In genomic region chr6:57190140-57190539, GRCh38 we compare ENCODE assay signal across 9 cellular contexts. TPM values are rescaled to one million over a fixed set of nuclear protein-coding genes. Genes with fewer than 3 reads are reported as not detected.
DNase-seq lines count a peak whose midpoint lies in the region; ATAC-seq, FAIRE-seq and TF ChIP-seq lines count a peak whose summit lies in the region.
"Had no signal": no experiment of that assay in that cellular context is flagged by ENCODE, and none has a peak within 500 bp of the region (broad histone marks: within the 10 kb centered on the region; RNA-seq: fewer than 3 reads in every experiment).

No MANE protein-coding gene starts in this region.

- H3K23ac ChIP-seq in mesendoderm (ENCODE audit: low read length) = no peak overlapping the region

- H3K9me3 ChIP-seq in GM12878 (replicated peaks; ENCODE audit: control insufficient read depth, insufficient read depth, low read length) (no peaks in the 10 kb centered on the region), gastrocnemius medialis (no peaks in the 10 kb centered on the region), testis (no peaks in the 10 kb centered on the region)

- TF ChIP-seq RAD21 in GM12878 (IDR thresholded peaks at IDR 0.05; ENCODE audit: insufficient read depth, low read depth, low read length) = peak; percentile 59

- BruUV-seq in GM12878 (replicated peaks; lab: Mats Ljungman, UMichigan) = no TSS peak

- no peak overlapping the region for H2BK5ac ChIP-seq in mesendoderm (ENCODE audit: low read length)

- H2AK5ac ChIP-seq in mesendoderm (ENCODE audit: low read length) = no peak overlapping the region

- CTCF ChIA-PET in GM12878 (lab: Yijun Ruan, JAX) = interaction anchor here (0.9 to 2.3 kb wide), 7 partner anchors 11 to 133 kb away, joined by 3 to 16 read pairs (median 5); partner anchors contain the start of gene PRIM2

- no peak overlapping the region for H3K4me2 ChIP-seq in GM12878 (ENCODE audit: control insufficient read depth, insufficient read depth)
- H3K4me2 ChIP-seq in mesendoderm (ENCODE audit: low read length) = no peak overlapping the region

- ATAC-seq in GM12878 (peak; percentile 48), gastrocnemius medialis (no peak)

- no peaks in the 10 kb centered on the region for H3K27me3 ChIP-seq in GM12878 (replicated peaks in 1 of 2; ENCODE audit: control insufficient read depth in 2 of 2, insufficient read depth in 2 of 2, low read length in 1 of 2)
- H3K27me3 ChIP-seq in mesendoderm (ENCODE audit: insufficient read depth, low read length, poor library complexity) = no peaks in the 10 kb centered on the region
- no peaks in the 10 kb centered on the region for H3K27me3 ChIP-seq in gastrocnemius medialis
- H3K27me3 ChIP-seq in testis = no peaks in the 10 kb centered on the region

- no peak overlapping the region for H4K8ac ChIP-seq in mesendoderm (ENCODE audit: low read depth, low read length)

- H3K4me3 ChIP-seq in GM12878 (no peak overlapping the region), mesendoderm (ENCODE audit: low read length) (no peak overlapping the region), gastrocnemius medialis (no peak overlapping the region), testis (no peak overlapping the region)

- RAD21 ChIA-PET in GM12878 (lab: Charles Lee; ENCODE audit: unreplicated experiment) = interaction anchor here (1.7 to 2.2 kb wide), 2 partner anchors 124 to 127 kb away, joined by 3 to 10 read pairs; partner anchors contain the start of gene PRIM2

- no peak overlapping the region for H2AFZ ChIP-seq in GM12878 (ENCODE audit: control insufficient read depth, low read depth, low read length)

- in situ Hi-C loops in GM12878 (cut with MboI) = no loop called here
- in situ Hi-C loops in gastrocnemius medialis (cut with MboI; ENCODE audit: low sequenced_read_pairs in 4 of 4) = loop anchor here in 2 of 4 donors (25.0 kb wide), 2 partner anchors 122 to 553 kb away; partner anchors contain the start of genes DST (in 1 of the 2) and PRIM2 (in 1 of the 2)

- TF ChIP-seq EP300 in GM12878 (IDR thresholded peaks at IDR 0.05; ENCODE audit: borderline replicate concordance in 1 of 2, control insufficient read depth in 1 of 2, low read depth in 2 of 2, low read length in 2 of 2) = no peak

- H3K4ac ChIP-seq in mesendoderm (ENCODE audit: low read depth, low read length) = no peak overlapping the region

- FAIRE-seq in GM12878 (lab: Jason Lieb, UNC) = no peak
- FAIRE-seq: RCC 7860 had no signal

- TF ChIP-seq CTCF in C4-2B (conservative IDR thresholded peaks at IDR 0.05) = peak; percentile 55
- TF ChIP-seq CTCF in GM12878 (IDR thresholded peaks at IDR 0.05 in 2 of 3, conservative IDR thresholded peaks at IDR 0.05 in 1 of 3; ENCODE audit: control insufficient read depth in 2 of 3, extremely low read depth in 1 of 3, insufficient read depth in 1 of 3, low read depth in 3 of 3, low read length in 3 of 3) = peak in 2 of 3 experiments; percentile 15 to 27; a peak in 2 of 6 replicates
- peak in 1 of 5 experiments; percentile 32 for TF ChIP-seq CTCF in gastrocnemius medialis (IDR thresholded peaks at IDR 0.05 in 4 of 5, conservative IDR thresholded peaks at IDR 0.05 in 1 of 5)
- TF ChIP-seq CTCF in testis (IDR thresholded peaks at IDR 0.05) = no peak

- intact Hi-C loops in GM12878 (cut with micrococcal nuclease; ENCODE audit: unreplicated experiment) = loop anchor here (5.0 kb wide), 1 partner anchor 127 kb away; the partner anchor contains the start of gene PRIM2
- intact Hi-C loops in gastrocnemius medialis (cut with DNase I; ENCODE audit: low total_unique reads) = no loop called here
- intact Hi-C loops in testis (cut with DNase I; ENCODE audit: low total_unique reads) = no loop called here

- TF ChIP-seq POLR2A in GM12878 (IDR thresholded peaks at IDR 0.05; ENCODE audit: low read depth, low read length) = no peak
- no peak for TF ChIP-seq POLR2A in gastrocnemius medialis (IDR thresholded peaks at IDR 0.05)
- TF ChIP-seq POLR2A in testis (IDR thresholded peaks at IDR 0.05) = no peak

- DNase-seq in Kasumi-1 (lab: John Stamatoyannopoulos, UW) = peak; percentile 12 to 54
- no peak for DNase-seq in GM12878 (ENCODE audit: low read depth, low spot score)
- peak; percentile 13 for DNase-seq in mesendoderm
- DNase-seq in gastrocnemius medialis = no peak
- DNase-seq in T-helper 9 cell = no peak
- DNase-seq in testis = no peak
- DNase-seq in cerebellum (ENCODE audit: low spot score) = no peak

- no peaks in the 10 kb centered on the region for H4K20me1 ChIP-seq in GM12878 (ENCODE audit: control insufficient read depth, insufficient read depth)

- H3K27ac ChIP-seq in C4-2B (no peak overlapping the region), GM12878 (ENCODE audit: control insufficient read depth, insufficient read depth) (no peak overlapping the region), mesendoderm (ENCODE audit: low read depth, low read length) (no peak overlapping the region), gastrocnemius medialis (no peak overlapping the region), testis (no peak overlapping the region)

- SMC1A ChIA-PET in GM12878 (lab: Charles Lee; ENCODE audit: uncharacterized antibody, unreplicated experiment) = interaction anchor here (1.1 to 2.0 kb wide), 8 partner anchors 10 to 128 kb away, joined by 3 to 7 read pairs (median 4); partner anchors contain the start of gene PRIM2

- no peak overlapping the region for H2BK120ac ChIP-seq in mesendoderm (ENCODE audit: low read depth, low read length)

- H3K36me3 ChIP-seq in GM12878 (ENCODE audit: control insufficient read depth in 2 of 2, insufficient read depth in 2 of 2, low read length in 1 of 2) = peaks cover 0 to 10% of the 10 kb centered on the region in 2 experiments; a peak in 3 of 4 replicates
- H3K36me3 ChIP-seq in mesendoderm (ENCODE audit: control insufficient read depth, insufficient read depth, low read length) = no peaks in the 10 kb centered on the region
- H3K36me3 ChIP-seq in gastrocnemius medialis = peaks cover 0 to 8% of the 10 kb centered on the region in 2 donors
- no peaks in the 10 kb centered on the region for H3K36me3 ChIP-seq in testis (ENCODE audit: low read depth, missing control alignments)

- POLR2A ChIA-PET in GM12878 (lab: Charles Lee) = no interaction called here

- 96% methylated on average over 2 of the region's 2 CpGs for WGBS in GM12878 (ENCODE audit: insufficient coverage, insufficient replicate concordance, low lambda C conversion rate, missing lambda C conversion rate)
- no CpG with 5 or more reads among the region's 2 CpGs for WGBS in mesendoderm (ENCODE audit: extremely low coverage, insufficient coverage, low lambda C conversion rate)
- WGBS in testis, 2 donors = 67 to 80% methylated on average over 2 of the region's 2 CpGs

- H3K9ac ChIP-seq in GM12878 (ENCODE audit: control insufficient read depth, insufficient read depth, low read length) = no peak overlapping the region
- no peak overlapping the region for H3K9ac ChIP-seq in mesendoderm (ENCODE audit: low read length)

- H3K79me2 ChIP-seq in GM12878 (ENCODE audit: control insufficient read depth, insufficient read depth, low read length) (no peaks in the 10 kb centered on the region), mesendoderm (ENCODE audit: control insufficient read depth, insufficient read depth, low read length) (no peaks in the 10 kb centered on the region)

- H4K5ac ChIP-seq in mesendoderm (ENCODE audit: low read length) = no peak overlapping the region

- no peak overlapping the region for H2BK15ac ChIP-seq in mesendoderm (replicated peaks; ENCODE audit: low read depth)

- no peaks in the 10 kb centered on the region for H3K4me1 ChIP-seq in GM12878 (ENCODE audit: control insufficient read depth, insufficient read depth, low read length)
- no peaks in the 10 kb centered on the region for H3K4me1 ChIP-seq in mesendoderm (ENCODE audit: control insufficient read depth, low read depth, low read length)
- no peaks in the 10 kb centered on the region for H3K4me1 ChIP-seq in gastrocnemius medialis
- H3K4me1 ChIP-seq in testis = no peaks in the 10 kb centered on the region

- no peak overlapping the region for H3K56ac ChIP-seq in mesendoderm (ENCODE audit: low read length)

- H3K79me1 ChIP-seq in mesendoderm (ENCODE audit: low read length) = no peaks in the 10 kb centered on the region

- H3K18ac ChIP-seq in mesendoderm (ENCODE audit: low read length) = no peak overlapping the region

RNA-seq across cellular contexts. Expression of gene BAG2, which starts 18.0 kb away (rescaled TPM):
- total RNA-seq in GM12878 (2013; cell fraction: nucleolus; rRNA removed) = 17.6 and 19.4 TPM in 2 replicates
- total RNA-seq in GM12878 (2014; rRNA removed) (7.9 and 9.4 TPM in 2 replicates), GM12878 (2014; rRNA removed; fragmentation: Illumina TruSeq; extraction: Trizol) (10.9 and 11.8 TPM in 2 replicates), GM12878 (2021) (8.8 and 9.2 TPM in 2 replicates), gastrocnemius medialis (10 to 100 TPM in 2 of 4 donors, 1 to 10 TPM in 2; 6.7 to 15.7 (median 9.8) TPM), testis (1 to 10 TPM; 5.3 to 6.1 TPM), cerebellum (2.8 TPM)
- 1.7 TPM for polyA plus RNA-seq in GM12878 (2011; ENCODE audit: low read depth)
- polyA plus RNA-seq in GM12878 (2011; rRNA removed) (8.3 and 11.5 TPM in 2 replicates), GM12878 (2014; fragmentation: Illumina TruSeq; extraction: Trizol) (8.8 and 10.1 TPM in 2 replicates), GM12878 (2014; fragmentation: Nextera tagmentation; extraction: Ambion mirVana) (10 to 100 TPM in 1 of 2 experiments, 1 to 10 TPM in 1; 8.9 to 10.8 TPM), GM12878 (2014; rRNA removed) (7.1 and 7.7 TPM in 2 replicates), GM12878 (2016; fragmentation: Nextera tagmentation; extraction: Ambion mirVana) (10 to 100 TPM; 16.1 to 17.6 TPM), testis (ENCODE audit: insufficient read depth, low read depth, low replicate concordance) (12.6 TPM)
- polyA plus RNA-seq in GM12878 (2011; cell fraction: cytosol; rRNA removed) = 2.5 and 2.7 TPM in 2 replicates
- polyA plus RNA-seq in GM12878 (2011; cell fraction: nucleus; rRNA removed) = 2.4 and 3.0 TPM in 2 replicates
- 4.5 TPM in 2 replicates for polyA plus RNA-seq in GM12878 (2012)
- 3.3 and 4.5 TPM in 2 replicates for polyA minus RNA-seq in GM12878 (2011; rRNA and poly(A)+ RNA removed)
- polyA minus RNA-seq in GM12878 (2011; cell fraction: cytosol; rRNA and poly(A)+ RNA removed) = 2.1 and 2.3 TPM in 2 replicates
- 4.8 and 9.9 TPM in 2 replicates for polyA minus RNA-seq in GM12878 (2011; cell fraction: nucleus; rRNA and poly(A)+ RNA removed)
- 7.4 TPM for polyA plus RNA-seq in mesendoderm (2013, experiment 1 of 2)
- 7.4 TPM for polyA plus RNA-seq in mesendoderm (2013, experiment 2 of 2)

RNA-seq across cellular contexts. Expression of gene RAB23, which starts 32.0 kb away (rescaled TPM):
- 4.0 and 4.5 TPM in 2 replicates for total RNA-seq in GM12878 (2013; cell fraction: nucleolus; rRNA removed)
- 4.0 and 4.5 TPM in 2 replicates for total RNA-seq in GM12878 (2014; rRNA removed)
- 4.7 and 4.9 TPM in 2 replicates for total RNA-seq in GM12878 (2014; rRNA removed; fragmentation: Illumina TruSeq; extraction: Trizol)
- 3.2 and 3.6 TPM in 2 replicates for total RNA-seq in GM12878 (2021)
- polyA plus RNA-seq in GM12878 (2011; ENCODE audit: low read depth) = 0.38 TPM
- polyA plus RNA-seq in GM12878 (2011; rRNA removed) = 6.0 and 10.0 TPM in 2 replicates
- polyA plus RNA-seq in GM12878 (2011; cell fraction: cytosol; rRNA removed) = 1.4 and 2.0 TPM in 2 replicates
- 2.3 and 2.7 TPM in 2 replicates for polyA plus RNA-seq in GM12878 (2011; cell fraction: nucleus; rRNA removed)
- polyA plus RNA-seq in GM12878 (2012) = 0.66 and 1.7 TPM in 2 replicates
- 4.9 and 8.0 TPM in 2 replicates for polyA plus RNA-seq in GM12878 (2014; fragmentation: Illumina TruSeq; extraction: Trizol)
- polyA plus RNA-seq in GM12878 (2014; fragmentation: Nextera tagmentation; extraction: Ambion mirVana) = 1 to 10 TPM in 1 of 2 experiments, under 1 TPM in 1; 0.80 to 1.3 TPM
- 2.3 and 3.0 TPM in 2 replicates for polyA plus RNA-seq in GM12878 (2014; rRNA removed)
- 1 to 10 TPM; 2.8 to 3.0 TPM for polyA plus RNA-seq in GM12878 (2016; fragmentation: Nextera tagmentation; extraction: Ambion mirVana)
- polyA minus RNA-seq in GM12878 (2011; rRNA and poly(A)+ RNA removed) = 2.4 and 3.7 TPM in 2 replicates
- polyA minus RNA-seq in GM12878 (2011; cell fraction: cytosol; rRNA and poly(A)+ RNA removed) = 1.9 and 3.0 TPM in 2 replicates
- polyA minus RNA-seq in GM12878 (2011; cell fraction: nucleus; rRNA and poly(A)+ RNA removed) = 1.8 and 3.4 TPM in 2 replicates
- polyA plus RNA-seq in mesendoderm (2013, experiment 1 of 2) = 11.0 TPM
- polyA plus RNA-seq in mesendoderm (2013, experiment 2 of 2) = 10.6 TPM
- total RNA-seq in gastrocnemius medialis = 10 to 100 TPM in 3 of 4 donors, 1 to 10 TPM in 1; 8.7 to 18.5 (median 11.6) TPM
- 1 to 10 TPM; 5.6 to 6.0 TPM for total RNA-seq in testis
- polyA plus RNA-seq in testis (ENCODE audit: insufficient read depth, low read depth, low replicate concordance) = 11.8 TPM
- total RNA-seq in cerebellum = 21.2 TPM

Comparison
In these comparisons a context has a peak if more than half of its experiments do, and no peak if none do; other contexts are left out.
1. CTCF ChIP-seq: peak in C4-2B (single experiment) and GM12878 (2 of 3); none in testis (0 of 3).
2. DNase-seq: peak in Kasumi-1 (2 of 2) and mesendoderm (single experiment); none in GM12878 (single experiment), gastrocnemius medialis (0 of 2), T-helper 9 cell (single experiment), testis (single experiment) and cerebellum (single experiment).